17 cellular contexts compared by ENCODE assay signal in genomic region chr2:165927353-165927752, GRCh38.
"Had no signal": no experiment of that assay in that cellular context is flagged by ENCODE, and none has a peak within 500 bp of the region (broad histone marks: within the 10 kb centered on the region; RNA-seq: fewer than 3 reads in every experiment).

No MANE protein-coding gene starts in this region.

- H3K27me3 ChIP-seq: body of pancreas, thyroid gland had no signal

- H3K9me3 ChIP-seq: body of pancreas, thyroid gland had no signal

- DNase-seq: activated CD4-positive, alpha-beta T cell treated with anti-CD3 and anti-CD28 coated beads, Interleukin-2, amount 10 ng/mL, durations not matched to agents 7 days and 5 days; activated CD8-positive, alpha-beta memory T cell treated with anti-CD3 and anti-CD28 coated beads for 24 hours; activated CD8-positive, alpha-beta memory T cell treated with anti-CD3 and anti-CD28 coated beads, Interleukin-2, amount 50 U/mL, for 48 hours; activated gamma-delta T cell; activated T-cell treated with anti-CD3 and anti-CD28 coated beads, Interleukin-2, amount 50 U/mL, for 72 hours; amniotic stem cell; body of pancreas; caudate nucleus; immature natural killer cell; left cardiac atrium; nucleus accumbens; retina; stimulated activated CD4-positive, alpha-beta T cell treated with anti-CD3 and anti-CD28 coated beads, Interleukin-2, amount 100 ng/mL, for 24 hours; stimulated activated naive CD4-positive, alpha-beta T cell treated with Interleukin-2 at 50 U/mL for 16 hours; T1000; thyroid gland had no signal

- H3K4me1 ChIP-seq: body of pancreas, thyroid gland had no signal

- H3K27ac ChIP-seq: body of pancreas, thyroid gland had no signal

- ATAC-seq: activated CD4-positive, CD25-positive, alpha-beta regulatory T cell treated with anti-CD3 and anti-CD28 coated beads, Interleukin-2, amount 50 U/mL, for 24 hours; activated T-cell treated with anti-CD3 and anti-CD28 coated beads, Interleukin-2, amount 50 U/mL, for 72 hours; body of pancreas; left cardiac atrium had no signal

- H3K4me3 ChIP-seq: body of pancreas, thyroid gland had no signal
